ENCODE assay signal across 1 cellular context in the genomic region with DNA sequence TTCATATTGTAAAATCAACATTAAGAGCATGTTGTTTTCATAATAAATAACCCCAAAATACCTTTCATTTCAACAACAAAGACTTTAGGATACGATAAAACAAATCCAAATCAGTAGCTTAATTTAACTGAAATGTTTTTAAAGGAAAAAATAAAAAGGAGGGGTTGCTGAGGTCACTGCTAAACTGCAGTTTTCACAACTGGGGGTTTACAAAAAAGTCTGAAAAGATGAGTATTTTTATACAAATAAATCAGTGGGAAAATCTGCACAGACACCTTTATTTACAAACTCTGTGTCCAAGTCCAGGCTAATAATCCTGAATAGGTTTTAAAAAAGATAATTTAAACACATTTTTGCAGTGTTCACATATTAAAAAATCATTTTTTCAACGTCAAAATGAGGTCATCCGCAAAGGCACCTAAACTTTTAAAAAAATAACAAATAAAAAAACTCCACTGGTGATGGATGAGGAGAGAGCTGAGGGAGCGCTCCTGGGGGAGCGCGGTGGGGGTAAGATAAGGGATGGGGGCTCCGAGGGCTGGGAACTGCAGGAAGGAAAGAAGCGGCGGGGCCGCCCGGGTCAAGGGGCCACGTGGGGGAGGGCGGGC.
TF ChIP-seq lines count a peak whose summit lies in the region.

No MANE protein-coding gene starts in this region.

TF ChIP-seq in K562, 482 proteins besides CTCF, POLR2A, EP300 and RAD21 (continued from another document):
- TF ChIP-seq, protein P1, sequence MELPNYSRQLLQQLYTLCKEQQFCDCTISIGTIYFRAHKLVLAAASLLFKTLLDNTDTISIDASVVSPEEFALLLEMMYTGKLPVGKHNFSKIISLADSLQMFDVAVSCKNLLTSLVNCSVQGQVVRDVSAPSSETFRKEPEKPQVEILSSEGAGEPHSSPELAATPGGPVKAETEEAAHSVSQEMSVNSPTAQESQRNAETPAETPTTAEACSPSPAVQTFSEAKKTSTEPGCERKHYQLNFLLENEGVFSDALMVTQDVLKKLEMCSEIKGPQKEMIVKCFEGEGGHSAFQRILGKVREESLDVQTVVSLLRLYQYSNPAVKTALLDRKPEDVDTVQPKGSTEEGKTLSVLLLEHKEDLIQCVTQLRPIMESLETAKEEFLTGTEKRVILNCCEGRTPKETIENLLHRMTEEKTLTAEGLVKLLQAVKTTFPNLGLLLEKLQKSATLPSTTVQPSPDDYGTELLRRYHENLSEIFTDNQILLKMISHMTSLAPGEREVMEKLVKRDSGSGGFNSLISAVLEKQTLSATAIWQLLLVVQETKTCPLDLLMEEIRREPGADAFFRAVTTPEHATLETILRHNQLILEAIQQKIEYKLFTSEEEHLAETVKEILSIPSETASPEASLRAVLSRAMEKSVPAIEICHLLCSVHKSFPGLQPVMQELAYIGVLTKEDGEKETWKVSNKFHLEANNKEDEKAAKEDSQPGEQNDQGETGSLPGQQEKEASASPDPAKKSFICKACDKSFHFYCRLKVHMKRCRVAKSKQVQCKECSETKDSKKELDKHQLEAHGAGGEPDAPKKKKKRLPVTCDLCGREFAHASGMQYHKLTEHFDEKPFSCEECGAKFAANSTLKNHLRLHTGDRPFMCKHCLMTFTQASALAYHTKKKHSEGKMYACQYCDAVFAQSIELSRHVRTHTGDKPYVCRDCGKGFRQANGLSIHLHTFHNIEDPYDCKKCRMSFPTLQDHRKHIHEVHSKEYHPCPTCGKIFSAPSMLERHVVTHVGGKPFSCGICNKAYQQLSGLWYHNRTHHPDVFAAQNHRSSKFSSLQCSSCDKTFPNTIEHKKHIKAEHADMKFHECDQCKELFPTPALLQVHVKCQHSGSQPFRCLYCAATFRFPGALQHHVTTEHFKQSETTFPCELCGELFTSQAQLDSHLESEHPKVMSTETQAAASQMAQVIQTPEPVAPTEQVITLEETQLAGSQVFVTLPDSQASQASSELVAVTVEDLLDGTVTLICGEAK (IDR thresholded peaks at IDR 0.05): peak; percentile 73
- TF ChIP-seq, protein P1 (CRISPR knock-in tag; IDR thresholded peaks at IDR 0.05): no peak
- TF ChIP-seq SMARCE1 (IDR thresholded peaks at IDR 0.05) (no peak), SMAD3 (CRISPR knock-in tag; conservative IDR thresholded peaks at IDR 0.05) (no peak), SMAD4 (CRISPR knock-in tag; conservative IDR thresholded peaks at IDR 0.05) (no peak), ETV1 (tag; conservative IDR thresholded peaks at IDR 0.05; ENCODE audit: low read depth) (no peak), ZNF384 (IDR thresholded peaks at IDR 0.05; ENCODE audit: low read depth, low read length) (no peak), FOXJ2 (tag; IDR thresholded peaks at IDR 0.05) (peak; percentile 18; the same call in 1 of the 2 replicates), ZNF644 (tag; IDR thresholded peaks at IDR 0.05; ENCODE audit: low read depth) (0 out of 2 replicates have a peak, but pooled peaks have one; percentile 4)
- TF ChIP-seq, protein P2, sequence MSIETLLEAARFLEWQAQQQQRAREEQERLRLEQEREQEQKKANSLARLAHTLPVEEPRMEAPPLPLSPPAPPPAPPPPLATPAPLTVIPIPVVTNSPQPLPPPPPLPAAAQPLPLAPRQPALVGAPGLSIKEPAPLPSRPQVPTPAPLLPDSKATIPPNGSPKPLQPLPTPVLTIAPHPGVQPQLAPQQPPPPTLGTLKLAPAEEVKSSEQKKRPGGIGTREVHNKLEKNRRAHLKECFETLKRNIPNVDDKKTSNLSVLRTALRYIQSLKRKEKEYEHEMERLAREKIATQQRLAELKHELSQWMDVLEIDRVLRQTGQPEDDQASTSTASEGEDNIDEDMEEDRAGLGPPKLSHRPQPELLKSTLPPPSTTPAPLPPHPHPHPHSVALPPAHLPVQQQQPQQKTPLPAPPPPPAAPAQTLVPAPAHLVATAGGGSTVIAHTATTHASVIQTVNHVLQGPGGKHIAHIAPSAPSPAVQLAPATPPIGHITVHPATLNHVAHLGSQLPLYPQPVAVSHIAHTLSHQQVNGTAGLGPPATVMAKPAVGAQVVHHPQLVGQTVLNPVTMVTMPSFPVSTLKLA (conservative IDR thresholded peaks at IDR 0.05): peak in 1 of 2 experiments; percentile 11; a peak in 1 of 4 replicates
- TF ChIP-seq, protein P3, sequence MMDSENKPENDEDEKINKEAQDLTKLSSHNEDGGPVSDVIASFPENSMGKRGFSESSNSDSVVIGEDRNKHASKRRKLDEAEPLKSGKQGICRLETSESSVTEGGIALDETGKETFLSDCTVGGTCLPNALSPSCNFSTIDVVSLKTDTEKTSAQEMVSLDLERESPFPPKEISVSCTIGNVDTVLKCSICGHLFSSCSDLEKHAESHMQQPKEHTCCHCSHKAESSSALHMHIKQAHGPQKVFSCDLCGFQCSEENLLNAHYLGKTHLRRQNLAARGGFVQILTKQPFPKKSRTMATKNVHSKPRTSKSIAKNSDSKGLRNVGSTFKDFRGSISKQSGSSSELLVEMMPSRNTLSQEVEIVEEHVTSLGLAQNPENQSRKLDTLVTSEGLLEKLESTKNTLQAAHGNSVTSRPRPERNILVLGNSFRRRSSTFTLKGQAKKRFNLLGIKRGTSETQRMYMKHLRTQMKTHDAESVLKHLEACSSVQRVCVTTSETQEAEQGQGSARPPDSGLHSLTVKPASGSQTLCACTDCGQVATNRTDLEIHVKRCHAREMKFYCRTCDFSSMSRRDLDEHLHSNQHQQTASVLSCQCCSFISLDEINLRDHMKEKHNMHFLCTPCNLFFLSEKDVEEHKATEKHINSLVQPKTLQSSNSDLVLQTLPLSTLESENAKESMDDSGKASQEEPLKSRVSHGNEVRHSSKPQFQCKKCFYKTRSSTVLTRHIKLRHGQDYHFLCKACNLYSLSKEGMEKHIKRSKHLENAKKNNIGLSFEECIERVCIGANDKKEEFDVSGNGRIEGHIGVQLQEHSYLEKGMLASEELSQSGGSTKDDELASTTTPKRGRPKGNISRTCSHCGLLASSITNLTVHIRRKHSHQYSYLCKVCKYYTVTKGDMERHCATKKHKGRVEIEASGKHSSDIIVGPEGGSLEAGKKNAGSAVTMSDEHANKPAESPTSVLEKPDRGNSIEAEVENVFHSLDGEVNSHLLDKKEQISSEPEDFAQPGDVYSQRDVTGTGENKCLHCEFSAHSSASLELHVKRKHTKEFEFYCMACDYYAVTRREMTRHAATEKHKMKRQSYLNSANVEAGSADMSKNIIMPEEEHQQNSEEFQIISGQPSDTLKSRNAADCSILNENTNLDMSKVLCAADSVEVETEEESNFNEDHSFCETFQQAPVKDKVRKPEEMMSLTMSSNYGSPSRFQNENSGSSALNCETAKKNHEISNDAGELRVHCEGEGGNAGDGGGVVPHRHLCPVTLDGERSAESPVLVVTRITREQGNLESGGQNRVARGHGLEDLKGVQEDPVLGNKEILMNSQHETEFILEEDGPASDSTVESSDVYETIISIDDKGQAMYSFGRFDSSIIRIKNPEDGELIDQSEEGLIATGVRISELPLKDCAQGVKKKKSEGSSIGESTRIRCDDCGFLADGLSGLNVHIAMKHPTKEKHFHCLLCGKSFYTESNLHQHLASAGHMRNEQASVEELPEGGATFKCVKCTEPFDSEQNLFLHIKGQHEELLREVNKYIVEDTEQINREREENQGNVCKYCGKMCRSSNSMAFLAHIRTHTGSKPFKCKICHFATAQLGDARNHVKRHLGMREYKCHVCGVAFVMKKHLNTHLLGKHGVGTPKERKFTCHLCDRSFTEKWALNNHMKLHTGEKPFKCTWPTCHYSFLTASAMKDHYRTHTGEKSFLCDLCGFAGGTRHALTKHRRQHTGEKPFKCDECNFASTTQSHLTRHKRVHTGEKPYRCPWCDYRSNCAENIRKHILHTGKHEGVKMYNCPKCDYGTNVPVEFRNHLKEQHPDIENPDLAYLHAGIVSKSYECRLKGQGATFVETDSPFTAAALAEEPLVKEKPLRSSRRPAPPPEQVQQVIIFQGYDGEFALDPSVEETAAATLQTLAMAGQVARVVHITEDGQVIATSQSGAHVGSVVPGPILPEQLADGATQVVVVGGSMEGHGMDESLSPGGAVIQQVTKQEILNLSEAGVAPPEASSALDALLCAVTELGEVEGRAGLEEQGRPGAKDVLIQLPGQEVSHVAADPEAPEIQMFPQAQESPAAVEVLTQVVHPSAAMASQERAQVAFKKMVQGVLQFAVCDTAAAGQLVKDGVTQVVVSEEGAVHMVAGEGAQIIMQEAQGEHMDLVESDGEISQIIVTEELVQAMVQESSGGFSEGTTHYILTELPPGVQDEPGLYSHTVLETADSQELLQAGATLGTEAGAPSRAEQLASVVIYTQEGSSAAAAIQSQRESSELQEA (IDR thresholded peaks at IDR 0.05; ENCODE audit: low read depth): no peak
